In genomic region chr7:143172354-143172753, GRCh38 we compare ENCODE assay signal across 10 cellular contexts. TPM values are rescaled to one million over a fixed set of nuclear protein-coding genes. Genes with fewer than 3 reads are reported as not detected.
DNase-seq lines count a peak whose midpoint lies in the region; ATAC-seq and TF ChIP-seq lines count a peak whose summit lies in the region.
"Had no signal": no experiment of that assay in that cellular context is flagged by ENCODE, and none has a peak within 500 bp of the region (broad histone marks: within the 10 kb centered on the region; RNA-seq: fewer than 3 reads in every experiment).

No MANE protein-coding gene starts in this region.

- H3K27me3 ChIP-seq in psoas muscle (ENCODE audit: insufficient read depth in 3 of 3, low read length in 2 of 3) (no peaks in the 10 kb centered on the region), heart right ventricle (no peaks in the 10 kb centered on the region)

- ATAC-seq in psoas muscle (peak in 3 of 4 donors; percentile 68 to 83 (median 75)), GM19455 (IDR thresholded peaks at IDR 0.05; ENCODE audit: unreplicated experiment) (no peak), heart right ventricle (no peak)
- ATAC-seq in natural killer cell treated with Interleukin-12 subunit alpha and Interleukin-12 subunit beta and Interleukin-15 and Interleukin-18, amount 100 ng/mL, for 72 hours, result no peak
- ATAC-seq: stimulated activated naive CD8-positive, alpha-beta T cell treated with anti-CD3 and anti-CD28 coated beads, Interleukin-15, amount 100 ng/mL, for 72 hours had no signal

- H3K27ac ChIP-seq in psoas muscle (no peak overlapping the region), heart right ventricle (no peak overlapping the region)

- no peak overlapping the region for H3K4me3 Mint-ChIP-seq in endothelial cell (ENCODE audit: unreplicated experiment)
- no peak overlapping the region for H3K4me3 Mint-ChIP-seq in natural killer cell treated with Interleukin-12 subunit alpha and Interleukin-12 subunit beta and Interleukin-15 and Interleukin-18, amount 100 ng/mL, for 72 hours
- H3K4me3 Mint-ChIP-seq: stimulated activated naive CD8-positive, alpha-beta T cell treated with anti-CD3 and anti-CD28 coated beads, Interleukin-15, amount 100 ng/mL, for 72 hours had no signal

- peaks cover 3% of the 10 kb centered on the region for H3K4me1 ChIP-seq in psoas muscle
- H3K4me1 ChIP-seq in heart right ventricle, result no peaks in the 10 kb centered on the region

- DNase-seq in GM03348 (ENCODE audit: low spot score), result peak; percentile 15
- peak; percentile 85 for DNase-seq in NCI-H345 (lab: John Stamatoyannopoulos, UW)
- DNase-seq in epithelial cell of esophagus (ENCODE audit: low read depth), result peak; percentile 49
- DNase-seq in psoas muscle, result peak in 1 of 2 donors; percentile 73
- DNase-seq in endothelial cell (ENCODE audit: low spot score), result no peak
- DNase-seq in natural killer cell treated with Interleukin-12 subunit alpha and Interleukin-12 subunit beta and Interleukin-15 and Interleukin-18, amount 100 ng/mL, for 72 hours (ENCODE audit: low spot score), result no peak
- DNase-seq in heart right ventricle, result no peak
- DNase-seq: stimulated activated naive CD8-positive, alpha-beta T cell treated with anti-CD3 and anti-CD28 coated beads, Interleukin-15, amount 100 ng/mL, for 72 hours had no signal

- no peaks in the 10 kb centered on the region for H3K36me3 ChIP-seq in psoas muscle (ENCODE audit: insufficient read depth in 1 of 2, low read depth in 1 of 2)
- H3K36me3 ChIP-seq in heart right ventricle, result no peaks in the 10 kb centered on the region

- 14 to 24% (median 22%) methylated on average over 4 of the region's 4 CpGs for WGBS in psoas muscle, 3 donors
- WGBS in heart right ventricle, 2 donors, result 72 to 75% methylated on average over 4 of the region's 4 CpGs

- H3K9me3 Mint-ChIP-seq in endothelial cell (ENCODE audit: unreplicated experiment), result peaks cover 2% of the 10 kb centered on the region
- H3K9me3 Mint-ChIP-seq in natural killer cell treated with Interleukin-12 subunit alpha and Interleukin-12 subunit beta and Interleukin-15 and Interleukin-18, amount 100 ng/mL, for 72 hours, result no peaks in the 10 kb centered on the region

- intact Hi-C loops in psoas muscle (cut with DNase I) (no loop called here), heart right ventricle (cut with DNase I) (no loop called here)

- H3K9me3 ChIP-seq in psoas muscle, result peaks cover 7% of the 10 kb centered on the region
- H3K9me3 ChIP-seq in heart right ventricle, result peaks cover 0 to 13% (median 8%) of the 10 kb centered on the region in 11 donors

- no peaks in the 10 kb centered on the region for H3K36me3 Mint-ChIP-seq in endothelial cell (ENCODE audit: low read depth, unreplicated experiment)
- H3K36me3 Mint-ChIP-seq in natural killer cell treated with Interleukin-12 subunit alpha and Interleukin-12 subunit beta and Interleukin-15 and Interleukin-18, amount 100 ng/mL, for 72 hours, result no peaks in the 10 kb centered on the region

- TF ChIP-seq CTCF in epithelial cell of esophagus (IDR thresholded peaks at IDR 0.05; ENCODE audit: insufficient read depth, low read depth, low read length, missing control alignments) (no peak), psoas muscle (IDR thresholded peaks at IDR 0.05) (no peak), endothelial cell (IDR thresholded peaks at IDR 0.05; ENCODE audit: unreplicated experiment) (no peak), heart right ventricle (IDR thresholded peaks at IDR 0.05) (no peak)

- no peak overlapping the region for H3K27ac Mint-ChIP-seq in endothelial cell (ENCODE audit: unreplicated experiment)
- no peak overlapping the region for H3K27ac Mint-ChIP-seq in natural killer cell treated with Interleukin-12 subunit alpha and Interleukin-12 subunit beta and Interleukin-15 and Interleukin-18, amount 100 ng/mL, for 72 hours
- H3K27ac Mint-ChIP-seq: stimulated activated naive CD8-positive, alpha-beta T cell treated with anti-CD3 and anti-CD28 coated beads, Interleukin-15, amount 100 ng/mL, for 72 hours had no signal

- no peaks in the 10 kb centered on the region for H3K4me1 Mint-ChIP-seq in endothelial cell (ENCODE audit: unreplicated experiment)
- no peaks in the 10 kb centered on the region for H3K4me1 Mint-ChIP-seq in natural killer cell treated with Interleukin-12 subunit alpha and Interleukin-12 subunit beta and Interleukin-15 and Interleukin-18, amount 100 ng/mL, for 72 hours (ENCODE audit: low read depth in 2 of 2)
- H3K4me1 Mint-ChIP-seq: stimulated activated naive CD8-positive, alpha-beta T cell treated with anti-CD3 and anti-CD28 coated beads, Interleukin-15, amount 100 ng/mL, for 72 hours had no signal

- no peak overlapping the region for H3K4me3 ChIP-seq in epithelial cell of esophagus (ENCODE audit: low read length)
- H3K4me3 ChIP-seq in psoas muscle, result peak overlapping the region; percentile 51
- H3K4me3 ChIP-seq in heart right ventricle, result no peak overlapping the region

- peaks cover 2% of the 10 kb centered on the region for H3K27me3 Mint-ChIP-seq in endothelial cell (ENCODE audit: unreplicated experiment)
- H3K27me3 Mint-ChIP-seq in natural killer cell treated with Interleukin-12 subunit alpha and Interleukin-12 subunit beta and Interleukin-15 and Interleukin-18, amount 100 ng/mL, for 72 hours, result peaks cover 14 to 17% of the 10 kb centered on the region in 2 donors
- H3K27me3 Mint-ChIP-seq: stimulated activated naive CD8-positive, alpha-beta T cell treated with anti-CD3 and anti-CD28 coated beads, Interleukin-15, amount 100 ng/mL, for 72 hours had no signal

RNA-seq across cellular contexts. Expression of gene TAS2R39, which starts 10.9 kb away (rescaled TPM):
- total RNA-seq in psoas muscle, result not detected
- polyA plus RNA-seq in psoas muscle, result under 1 TPM in 1 of 3 donors, not detected in 2; 0.10 TPM
- not detected for total RNA-seq in endothelial cell (ENCODE audit: unreplicated experiment)
- not detected for total RNA-seq in natural killer cell treated with Interleukin-12 subunit alpha and Interleukin-12 subunit beta and Interleukin-15 and Interleukin-18, amount 100 ng/mL, for 72 hours
- total RNA-seq in heart right ventricle, result not detected
- not detected for polyA plus RNA-seq in heart right ventricle
- total RNA-seq: aorta had no signal
- polyA plus RNA-seq: aorta had no signal

RNA-seq across cellular contexts. Expression of gene PIP, which starts 40.5 kb away (rescaled TPM):
- total RNA-seq in psoas muscle (not detected), endothelial cell (ENCODE audit: unreplicated experiment) (not detected), heart right ventricle (not detected)
- polyA plus RNA-seq in psoas muscle (under 1 TPM in 1 of 3 donors, not detected in 2; 0.18 TPM), heart right ventricle (not detected)
- not detected for total RNA-seq in natural killer cell treated with Interleukin-12 subunit alpha and Interleukin-12 subunit beta and Interleukin-15 and Interleukin-18, amount 100 ng/mL, for 72 hours
- total RNA-seq: aorta had no signal
- polyA plus RNA-seq: aorta had no signal

RNA-seq across cellular contexts. Expression of gene TAS2R40, which starts 49.5 kb away (rescaled TPM):
- total RNA-seq in psoas muscle (not detected), endothelial cell (ENCODE audit: unreplicated experiment) (not detected), heart right ventricle (not detected)
- polyA plus RNA-seq in psoas muscle (not detected), heart right ventricle (not detected)
- not detected for total RNA-seq in natural killer cell treated with Interleukin-12 subunit alpha and Interleukin-12 subunit beta and Interleukin-15 and Interleukin-18, amount 100 ng/mL, for 72 hours
- total RNA-seq: aorta had no signal
- polyA plus RNA-seq: aorta had no signal

Comparison
In these comparisons a context has a peak if more than half of its experiments do, and no peak if none do; other contexts are left out.
1. DNase-seq: peak in GM03348 (single experiment), NCI-H345 (single experiment) and epithelial cell of esophagus (single experiment); none in endothelial cell (single experiment), natural killer cell treated with Interleukin-12 subunit alpha and Interleukin-12 subunit beta and Interleukin-15 and Interleukin-18, amount 100 ng/mL, for 72 hours (single experiment) and heart right ventricle (0 of 2).
2. ATAC-seq: peak in psoas muscle (3 of 4); none in GM19455 (single experiment), natural killer cell treated with Interleukin-12 subunit alpha and Interleukin-12 subunit beta and Interleukin-15 and Interleukin-18, amount 100 ng/mL, for 72 hours (0 of 2) and heart right ventricle (0 of 8).